17 cellular contexts compared by ENCODE assay signal in the genomic region with DNA sequence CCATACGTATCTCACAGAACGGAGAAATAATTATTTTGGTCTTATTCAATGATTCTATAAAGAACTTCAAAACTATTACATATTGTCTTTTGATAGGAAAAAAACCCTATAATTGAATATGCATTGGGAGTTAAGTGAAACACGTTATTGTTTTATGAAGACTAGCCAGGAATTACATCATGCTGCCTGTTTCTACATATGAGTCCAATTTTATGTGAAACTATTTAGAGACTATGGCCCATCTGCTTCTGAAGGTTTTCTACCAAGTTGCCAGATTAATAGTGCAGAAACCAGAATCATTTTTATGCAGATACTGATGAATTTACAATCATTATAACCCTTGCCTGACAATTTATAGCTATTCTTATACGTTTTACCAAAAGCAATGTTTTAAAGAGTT.
A peak's percentile ranks its signal among the peaks of the same experiment; 100 is the strongest.
DNase-seq lines count a peak whose midpoint lies in the region; TF ChIP-seq lines count a peak whose summit lies in the region.
"Had no signal": no experiment of that assay in that cellular context is flagged by ENCODE, and none has a peak within 500 bp of the region (broad histone marks: within the 10 kb centered on the region; RNA-seq: fewer than 3 reads in every experiment).

No MANE protein-coding gene starts in this region.

- peak overlapping the region; percentile 40; the same call in 1 of the 2 replicates for H3K27ac ChIP-seq in SK-N-MC
- H3K27ac ChIP-seq in suprapubic skin, result no peak overlapping the region

- TF ChIP-seq CTCF in fibroblast of the aortic adventitia (IDR thresholded peaks at IDR 0.05; ENCODE audit: insufficient read depth, low read length) (no peak), suprapubic skin (IDR thresholded peaks at IDR 0.05) (no peak)

- TF ChIP-seq EP300 in suprapubic skin (IDR thresholded peaks at IDR 0.05), result no peak

- H3K36me3 ChIP-seq in SK-N-MC (ENCODE audit: insufficient read depth, low read length) (no peaks in the 10 kb centered on the region), suprapubic skin (no peaks in the 10 kb centered on the region)

- WGBS in suprapubic skin, result 63% methylated on average over 4 of the region's 4 CpGs

- H3K27me3 ChIP-seq in suprapubic skin, result no peaks in the 10 kb centered on the region

- DNase-seq in NCI-H446 treated with DMSO at 0.1 percent for 48 hours (lab: John Stamatoyannopoulos, UW) (peak; percentile 50), NCI-H446 (lab: John Stamatoyannopoulos, UW) (no peak), SK-N-MC (ENCODE audit: low read depth, low spot score) (no peak), fibroblast of the aortic adventitia (ENCODE audit: low read depth) (peak; percentile 37), NCI-H187 treated with DMSO at 0.1 percent for 48 hours (lab: John Stamatoyannopoulos, UW) (no peak), NCI-H2227 treated with DMSO at 0.1 percent for 48 hours (lab: John Stamatoyannopoulos, UW) (no peak), germinal center (ENCODE audit: low spot score) (no peak), suprapubic skin (ENCODE audit: low spot score in 2 of 2) (no peak)
- DNase-seq: CD8-positive, alpha-beta memory T cell; DMS79; H7; HFFc6; KBM-7; NCI-H1105 treated with DMSO at 0.1 percent for 48 hours; NCI-H1694; NCI-H526; Right ventricle myocardium superior had no signal

- H3K4me1 ChIP-seq in suprapubic skin, result no peaks in the 10 kb centered on the region

- TF ChIP-seq POLR2A in suprapubic skin (IDR thresholded peaks at IDR 0.05), result no peak

- peak overlapping the region; percentile 12 for H3K9ac ChIP-seq in SK-N-MC (ENCODE audit: insufficient read length)

- H3K4me3 ChIP-seq in SK-N-MC, result peak overlapping the region; percentile 36; the same call in 1 of the 2 replicates
- H3K4me3 ChIP-seq in fibroblast of the aortic adventitia (ENCODE audit: low read depth, low read length), result no peak overlapping the region
- no peak overlapping the region for H3K4me3 ChIP-seq in suprapubic skin

- H3K9me3 ChIP-seq in SK-N-MC (ENCODE audit: low read depth, low read length) (no peaks in the 10 kb centered on the region), suprapubic skin (no peaks in the 10 kb centered on the region)

Comparison
In these comparisons a context has a peak if more than half of its experiments do, and no peak if none do; other contexts are left out.
1. DNase-seq: peak in NCI-H446 treated with DMSO at 0.1 percent for 48 hours (single experiment) and fibroblast of the aortic adventitia (single experiment); none in NCI-H446 (0 of 2), SK-N-MC (single experiment), NCI-H187 treated with DMSO at 0.1 percent for 48 hours (single experiment), NCI-H2227 treated with DMSO at 0.1 percent for 48 hours (single experiment), germinal center (single experiment) and suprapubic skin (0 of 2).